8 cellular contexts compared by ENCODE assay signal in the genomic region with DNA sequence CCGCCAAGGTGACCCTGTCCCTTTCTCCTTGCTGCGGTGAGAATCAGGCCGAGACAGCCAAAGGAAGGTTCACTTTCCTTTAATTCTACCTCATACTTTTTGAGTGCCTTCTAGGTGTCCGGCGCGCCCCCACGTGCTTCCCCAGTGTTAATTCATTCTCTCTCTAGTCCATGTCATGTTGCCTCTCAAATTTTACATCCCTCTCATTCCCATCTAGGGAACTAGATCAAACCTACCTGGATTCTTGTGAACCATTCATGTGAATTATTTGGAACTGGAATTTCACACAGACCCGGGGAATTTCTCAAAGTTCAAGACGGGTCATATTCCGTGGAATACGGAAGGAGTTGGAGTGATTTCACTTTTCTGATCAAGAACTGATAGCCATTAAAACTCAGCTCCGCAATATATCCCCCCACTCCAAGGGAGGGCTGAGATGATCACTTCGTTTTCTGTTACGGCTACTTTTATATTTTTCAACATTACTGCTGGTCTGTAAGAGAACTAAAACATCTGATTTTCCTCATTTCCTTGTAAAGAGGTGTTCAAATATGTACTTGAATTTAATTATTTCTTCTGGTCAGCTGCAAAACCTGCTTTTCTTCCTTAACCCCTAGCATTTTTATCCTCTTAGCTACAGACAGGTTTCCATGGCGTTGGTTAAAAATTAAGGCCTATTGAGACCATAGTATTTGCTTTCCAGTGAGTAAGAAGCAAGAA. TPM values are rescaled to one million over a fixed set of nuclear protein-coding genes. Genes with fewer than 3 reads are reported as not detected.
DNase-seq lines count a peak whose midpoint lies in the region; ATAC-seq and TF ChIP-seq lines count a peak whose summit lies in the region.

No MANE protein-coding gene starts in this region.

- no peaks in the 10 kb centered on the region for H3K27me3 Mint-ChIP-seq in activated CD4-positive, alpha-beta T cell treated with anti-CD3 and anti-CD28 coated beads, Interleukin-2, amount 10 ng/mL, durations not matched to agents 7 days and 5 days

- no peaks in the 10 kb centered on the region for H3K9me3 Mint-ChIP-seq in activated CD4-positive, alpha-beta T cell treated with anti-CD3 and anti-CD28 coated beads, Interleukin-2, amount 10 ng/mL, durations not matched to agents 7 days and 5 days

- H3K4me1 ChIP-seq in gastroesophageal sphincter (peaks cover 5 to 55% (median 8%) of the 10 kb centered on the region in 3 donors), gastrocnemius medialis (peaks cover 40 to 42% of the 10 kb centered on the region in 2 donors)

- H3K4me3 Mint-ChIP-seq in activated CD4-positive, alpha-beta T cell treated with anti-CD3 and anti-CD28 coated beads, Interleukin-2, amount 10 ng/mL, durations not matched to agents 7 days and 5 days, result peak overlapping the region; percentile 82

- peak; percentile 61 for DNase-seq in activated CD8-positive, alpha-beta memory T cell treated with anti-CD3 and anti-CD28 coated beads, Interleukin-2, amount 50 U/mL, for 4 hours
- no peak for DNase-seq in activated CD8-positive, alpha-beta memory T cell treated with anti-CD3 and anti-CD28 coated beads for 24 hours
- DNase-seq in activated CD4-positive, alpha-beta T cell treated with anti-CD3 and anti-CD28 coated beads, Interleukin-2, amount 10 ng/mL, durations not matched to agents 7 days and 5 days, result no peak
- peak in 1 of 2 donors; percentile 83 for DNase-seq in gastrocnemius medialis
- DNase-seq in DMS 273 (lab: John Stamatoyannopoulos, UW; ENCODE audit: unreplicated experiment), result no peak

- TF ChIP-seq POLR2A in gastroesophageal sphincter (IDR thresholded peaks at IDR 0.05) (no peak), gastrocnemius medialis (IDR thresholded peaks at IDR 0.05) (no peak)

- TF ChIP-seq EP300 in gastroesophageal sphincter (IDR thresholded peaks at IDR 0.05), result no peak

- POLR2A ChIA-PET in activated CD4-positive, alpha-beta T cell treated with anti-CD3 and anti-CD28 coated beads, Interleukin-2, amount 10 ng/mL, durations not matched to agents 7 days and 5 days (lab: Charles Lee), result interaction anchor here (0.6 to 1.3 kb wide), 4 partner anchors 8 to 198 kb away, joined by 3 to 6 read pairs (median 4); no protein-coding TSS in a partner anchor

- 31 to 69% methylated on average over 8 to 15 of the region's 15 CpGs for WGBS in gastroesophageal sphincter (ENCODE audit: low coverage in 1 of 2), 2 donors

- H3K27me3 ChIP-seq in gastroesophageal sphincter, result no peaks in the 10 kb centered on the region
- no peaks in the 10 kb centered on the region for H3K27me3 ChIP-seq in gastrocnemius medialis

- ATAC-seq in gastroesophageal sphincter, result no peak
- peak in 1 of 2 donors; percentile 0 for ATAC-seq in gastrocnemius medialis
- no peak for ATAC-seq in GM19395 (IDR thresholded peaks at IDR 0.05; ENCODE audit: unreplicated experiment)
- no peak for ATAC-seq in HG03045 (IDR thresholded peaks at IDR 0.05; ENCODE audit: unreplicated experiment)

- CTCF ChIA-PET in activated CD4-positive, alpha-beta T cell treated with anti-CD3 and anti-CD28 coated beads, Interleukin-2, amount 10 ng/mL, durations not matched to agents 7 days and 5 days (lab: Charles Lee), result interaction anchor here (0.6 to 4.9 kb wide), 17 partner anchors 8 to 396 kb away, joined by 3 to 29 read pairs (median 4); no protein-coding TSS in a partner anchor

- in situ Hi-C loops in gastrocnemius medialis (cut with MboI; ENCODE audit: low sequenced_read_pairs in 4 of 4), result no loop called here

- TF ChIP-seq CTCF in gastroesophageal sphincter (IDR thresholded peaks at IDR 0.05), result peak in 1 of 4 experiments; percentile 38
- TF ChIP-seq CTCF in gastrocnemius medialis (IDR thresholded peaks at IDR 0.05 in 4 of 5, conservative IDR thresholded peaks at IDR 0.05 in 1 of 5), result peak in 1 of 5 experiments; percentile 17

- peaks cover 37% of the 10 kb centered on the region for H3K4me1 Mint-ChIP-seq in activated CD4-positive, alpha-beta T cell treated with anti-CD3 and anti-CD28 coated beads, Interleukin-2, amount 10 ng/mL, durations not matched to agents 7 days and 5 days

- no peaks in the 10 kb centered on the region for H3K9me3 ChIP-seq in gastroesophageal sphincter
- no peaks in the 10 kb centered on the region for H3K9me3 ChIP-seq in gastrocnemius medialis

- intact Hi-C loops in gastrocnemius medialis (cut with DNase I; ENCODE audit: low total_unique reads), result loop anchor here (5.0 to 10.0 kb wide), 4 partner anchors 188 to 1097 kb away; a partner anchor contains a TSS

- peak overlapping the region; percentile 98 for H3K27ac Mint-ChIP-seq in activated CD4-positive, alpha-beta T cell treated with anti-CD3 and anti-CD28 coated beads, Interleukin-2, amount 10 ng/mL, durations not matched to agents 7 days and 5 days

- no peaks in the 10 kb centered on the region for H3K36me3 ChIP-seq in gastroesophageal sphincter
- peaks cover 0 to 8% of the 10 kb centered on the region in 2 donors for H3K36me3 ChIP-seq in gastrocnemius medialis

- H3K36me3 Mint-ChIP-seq in activated CD4-positive, alpha-beta T cell treated with anti-CD3 and anti-CD28 coated beads, Interleukin-2, amount 10 ng/mL, durations not matched to agents 7 days and 5 days (ENCODE audit: low read depth), result peaks cover 46% of the 10 kb centered on the region

- H3K27ac ChIP-seq in gastroesophageal sphincter, result peak overlapping the region; percentile 85 to 98 (median 95)
- H3K27ac ChIP-seq in gastrocnemius medialis, result peak overlapping the region; percentile 96 to 98 (median 97)

- H3K4me3 ChIP-seq in gastroesophageal sphincter, result peak overlapping the region; percentile 55 to 98
- H3K4me3 ChIP-seq in gastrocnemius medialis, result peak overlapping the region; percentile 63 to 92 (median 76)

RNA-seq across cellular contexts. Expression of a gene that starts 1.0 kb away (rescaled TPM):
- 1,000 to 10,000 TPM; 1,608 to 1,874 TPM for total RNA-seq in activated CD4-positive, alpha-beta T cell treated with anti-CD3 and anti-CD28 coated beads, Interleukin-2, amount 10 ng/mL, durations not matched to agents 7 days and 5 days
- total RNA-seq in gastroesophageal sphincter (1,000 to 10,000 TPM in 1 of 4 donors, 100 to 1,000 TPM in 3; 453 to 1,066 (median 553) TPM), gastrocnemius medialis (100 to 1,000 TPM; 112 to 354 (median 209) TPM)
